ENCODE assay signal across 24 cellular contexts in genomic region chr15:59485036-59485435, GRCh38. TPM values are rescaled to one million over a fixed set of nuclear protein-coding genes. Genes with fewer than 3 reads are reported as not detected.
DNase-seq lines count a peak whose midpoint lies in the region; ATAC-seq and TF ChIP-seq lines count a peak whose summit lies in the region.
"Had no signal": no experiment of that assay in that cellular context is flagged by ENCODE, and none has a peak within 500 bp of the region (broad histone marks: within the 10 kb centered on the region; RNA-seq: fewer than 3 reads in every experiment).

No MANE protein-coding gene starts in this region.

- no peak overlapping the region for H2BK5ac ChIP-seq in trophoblast cell (ENCODE audit: low read depth, low read length, poor library complexity)

- H3K79me2 ChIP-seq in trophoblast cell (ENCODE audit: control insufficient read depth, insufficient read depth, low read length, poor library complexity) = no peaks in the 10 kb centered on the region

- no peak overlapping the region for H3K18ac ChIP-seq in trophoblast cell (ENCODE audit: low read length)

- POLR2A ChIA-PET in activated B cell treated with CpG ODN at 0.5 μM for 24 hours (lab: Charles Lee) = no interaction called here

- no peak overlapping the region for H3K9ac ChIP-seq in trophoblast cell (ENCODE audit: low read length)
- H3K9ac ChIP-seq: BLaER1 treated with 17β-estradiol and CSF1 and Interleukin-3, amounts not matched to agents 10 nM and 100 nM had no signal

- H3K36me3 ChIP-seq in trophoblast cell (ENCODE audit: control insufficient read depth in 1 of 2, insufficient read depth in 2 of 2, low read length in 2 of 2) = no peaks in the 10 kb centered on the region
- H3K36me3 ChIP-seq: BLaER1 treated with 17β-estradiol and CSF1 and Interleukin-3, amounts not matched to agents 10 nM and 100 nM had no signal

- intact Hi-C loops in activated B cell treated with CpG ODN at 0.5 μM for 24 hours (cut with micrococcal nuclease) = no loop called here

- no peaks in the 10 kb centered on the region for H3K79me1 ChIP-seq in trophoblast cell (ENCODE audit: low read length)

- no peak overlapping the region for H2AK5ac ChIP-seq in trophoblast cell (ENCODE audit: low read length)

- no peak overlapping the region for H3K4me2 ChIP-seq in trophoblast cell (ENCODE audit: low read length)
- H3K4me2 ChIP-seq: A549; BLaER1 treated with 17β-estradiol and CSF1 and Interleukin-3, amounts not matched to agents 10 nM and 100 nM had no signal

- H3K4me3 Mint-ChIP-seq in activated naive CD4-positive, alpha-beta T cell treated with anti-CD3 and anti-CD28 coated beads, Interleukin-2, amount 50 U/mL, for 24 hours = no peak overlapping the region
- H3K4me3 Mint-ChIP-seq in activated B cell treated with CpG ODN at 0.5 μM for 24 hours = no peak overlapping the region
- H3K4me3 Mint-ChIP-seq: B cell; CD4-positive, alpha-beta T cell; CD8-positive, alpha-beta T cell had no signal

- H4K12ac ChIP-seq in trophoblast cell (ENCODE audit: low read depth, low read length) = no peak overlapping the region

- H2AFZ ChIP-seq in trophoblast cell (ENCODE audit: insufficient read depth, low read length, poor library complexity) = no peak overlapping the region

- no peak for ATAC-seq in activated B cell treated with CpG ODN at 0.5 μM for 24 hours (ENCODE audit: low read depth)
- ATAC-seq in GM21390 (IDR thresholded peaks at IDR 0.05; ENCODE audit: unreplicated experiment) = no peak
- ATAC-seq: A549; CD8-positive, alpha-beta T cell had no signal

- H3K4me1 Mint-ChIP-seq in activated naive CD4-positive, alpha-beta T cell treated with anti-CD3 and anti-CD28 coated beads, Interleukin-2, amount 50 U/mL, for 24 hours = no peaks in the 10 kb centered on the region
- H3K4me1 Mint-ChIP-seq in activated B cell treated with CpG ODN at 0.5 μM for 24 hours = peaks cover 12% of the 10 kb centered on the region

- no peaks in the 10 kb centered on the region for H3K9me3 Mint-ChIP-seq in activated naive CD4-positive, alpha-beta T cell treated with anti-CD3 and anti-CD28 coated beads, Interleukin-2, amount 50 U/mL, for 24 hours
- peaks cover 4% of the 10 kb centered on the region for H3K9me3 Mint-ChIP-seq in activated B cell treated with CpG ODN at 0.5 μM for 24 hours
- H3K9me3 Mint-ChIP-seq: CD4-positive, alpha-beta T cell; CD8-positive, alpha-beta T cell had no signal

- no peak overlapping the region for H2BK120ac ChIP-seq in trophoblast cell (ENCODE audit: insufficient read depth, low read length, poor library complexity)

- DNase-seq in activated naive CD4-positive, alpha-beta T cell treated with anti-CD3 and anti-CD28 coated beads, Interleukin-2, amount 50 U/mL, for 16 hours = no peak
- DNase-seq in ELF-1 (ENCODE audit: low read depth, low spot score) (peak; percentile 6), activated B cell treated with CpG ODN at 0.5 μM for 24 hours (no peak), trophoblast cell (peak; percentile 95 to 96), NCI-H1417 treated with DMSO at 0.1 percent for 48 hours (lab: John Stamatoyannopoulos, UW) (no peak), DMS153 treated with DMSO at 0.1 percent for 48 hours (lab: John Stamatoyannopoulos, UW; ENCODE audit: unreplicated experiment) (no peak)
- DNase-seq: AML-193; Caco-2; Calu3; CD4-positive, alpha-beta T cell; CD8-positive, alpha-beta T cell; DMS53; DMS79; DND-41; EL; GF-D8 had no signal

- H3K4me3 ChIP-seq in trophoblast cell (ENCODE audit: low read depth, low read length) = peak overlapping the region; percentile 2
- H3K4me3 ChIP-seq: A549; BLaER1 treated with 17β-estradiol and CSF1 and Interleukin-3, amounts not matched to agents 10 nM and 100 nM had no signal

- H3K9me3 ChIP-seq in trophoblast cell (ENCODE audit: insufficient read depth, low read depth, low read length) = no peaks in the 10 kb centered on the region
- H3K9me3 ChIP-seq: Caco-2 had no signal

- no peak overlapping the region for H4K8ac ChIP-seq in trophoblast cell (ENCODE audit: low read depth, low read length)

- no peak overlapping the region for H3K23ac ChIP-seq in trophoblast cell (ENCODE audit: low read length)

- peaks cover 2% of the 10 kb centered on the region for H3K27me3 Mint-ChIP-seq in activated naive CD4-positive, alpha-beta T cell treated with anti-CD3 and anti-CD28 coated beads, Interleukin-2, amount 50 U/mL, for 24 hours
- H3K27me3 Mint-ChIP-seq in activated B cell treated with CpG ODN at 0.5 μM for 24 hours = no peaks in the 10 kb centered on the region
- H3K27me3 Mint-ChIP-seq: B cell had no signal

- H2BK12ac ChIP-seq in trophoblast cell (ENCODE audit: low read length) = no peak overlapping the region

- H3K27me3 ChIP-seq in trophoblast cell (ENCODE audit: insufficient read depth, low read length) = no peaks in the 10 kb centered on the region
- H3K27me3 ChIP-seq: BLaER1 treated with 17β-estradiol and CSF1 and Interleukin-3, amounts not matched to agents 10 nM and 100 nM had no signal

- no CpG with 5 or more reads among the region's 4 CpGs for WGBS in trophoblast cell (ENCODE audit: extremely low coverage, insufficient coverage, insufficient read length)

- no peak overlapping the region for H3K4ac ChIP-seq in trophoblast cell (ENCODE audit: low read depth, low read length)

- no peaks in the 10 kb centered on the region for H3K36me3 Mint-ChIP-seq in activated naive CD4-positive, alpha-beta T cell treated with anti-CD3 and anti-CD28 coated beads, Interleukin-2, amount 50 U/mL, for 24 hours
- no peaks in the 10 kb centered on the region for H3K36me3 Mint-ChIP-seq in activated B cell treated with CpG ODN at 0.5 μM for 24 hours (ENCODE audit: low read depth)
- H3K36me3 Mint-ChIP-seq: CD8-positive, alpha-beta T cell had no signal

- H3K14ac ChIP-seq in trophoblast cell (ENCODE audit: low read length) = no peak overlapping the region

- no peak overlapping the region for H3K27ac ChIP-seq in trophoblast cell (ENCODE audit: low read depth, low read length)
- H3K27ac ChIP-seq: 22Rv1; A549; BLaER1 treated with 17β-estradiol and CSF1 and Interleukin-3, amounts not matched to agents 10 nM and 100 nM; C4-2B had no signal

- H4K91ac ChIP-seq in trophoblast cell (ENCODE audit: low read depth, low read length) = no peak overlapping the region

- no peak for TF ChIP-seq CTCF in activated B cell treated with CpG ODN at 0.5 μM for 24 hours (IDR thresholded peaks at IDR 0.05)

- H3K27ac Mint-ChIP-seq in activated naive CD4-positive, alpha-beta T cell treated with anti-CD3 and anti-CD28 coated beads, Interleukin-2, amount 50 U/mL, for 24 hours = peak overlapping the region; percentile 52
- H3K27ac Mint-ChIP-seq in activated B cell treated with CpG ODN at 0.5 μM for 24 hours = peak overlapping the region; percentile 24
- H3K27ac Mint-ChIP-seq: CD4-positive, alpha-beta T cell; CD8-positive, alpha-beta T cell had no signal

- CTCF ChIA-PET in activated B cell treated with CpG ODN at 0.5 μM for 24 hours (lab: Charles Lee) = no interaction called here

- H3K4me1 ChIP-seq in trophoblast cell (ENCODE audit: control insufficient read depth in 1 of 2, insufficient read depth in 2 of 2, low read length in 2 of 2) = no peaks in the 10 kb centered on the region
- H3K4me1 ChIP-seq: A549; BLaER1 treated with 17β-estradiol and CSF1 and Interleukin-3, amounts not matched to agents 10 nM and 100 nM; Caco-2 had no signal

RNA-seq across cellular contexts. Expression of gene FAM81A, which starts 47.0 kb away (rescaled TPM):
- 4.8 and 6.2 TPM in 2 replicates for total RNA-seq in activated B cell treated with CpG ODN at 0.5 μM for 24 hours
- polyA plus RNA-seq in trophoblast cell (2013) = 0.10 and 0.19 TPM in 2 replicates
- total RNA-seq: CD4-positive, alpha-beta T cell; CD8-positive, alpha-beta T cell had no signal
- polyA plus RNA-seq: BJ had no signal

Comparison
In these comparisons a context has a peak if more than half of its experiments do, and no peak if none do; other contexts are left out.
1. DNase-seq: peak in ELF-1 (single experiment) and trophoblast cell (2 of 2); none in activated naive CD4-positive, alpha-beta T cell treated with anti-CD3 and anti-CD28 coated beads, Interleukin-2, amount 50 U/mL, for 16 hours (single experiment), activated B cell treated with CpG ODN at 0.5 μM for 24 hours (single experiment), NCI-H1417 treated with DMSO at 0.1 percent for 48 hours (single experiment) and DMS153 treated with DMSO at 0.1 percent for 48 hours (single experiment).